1 cellular context compared by ENCODE assay signal in genomic region chr14:104926619-104927431, GRCh38.
TF ChIP-seq lines count a peak whose summit lies in the region.

No MANE protein-coding gene starts in this region.

TF ChIP-seq in H1, 55 proteins besides CTCF, POLR2A, EP300 and RAD21 (continued from another document):
- TF ChIP-seq CHD7 (IDR thresholded peaks at IDR 0.05; ENCODE audit: insufficient replicate concordance, low read length) (no peak), CTBP2 (IDR thresholded peaks at IDR 0.05; ENCODE audit: borderline replicate concordance, insufficient read depth, insufficient read length, low read length) (no peak)
